25 cellular contexts compared by ENCODE assay signal in genomic region chr6:109782401-109783046, GRCh38.
"Had no signal": no experiment of that assay in that cellular context is flagged by ENCODE, and none has a peak within 500 bp of the region (broad histone marks: within the 10 kb centered on the region; RNA-seq: fewer than 3 reads in every experiment).

No MANE protein-coding gene starts in this region.

- H3K9me3 Mint-ChIP-seq: activated B cell treated with CpG ODN at 0.5 μM for 24 hours; activated T-cell treated with anti-CD3 and anti-CD28 coated beads, Interleukin-2, amount 50 U/mL, for 4 hours; activated T-helper 2 cell treated with anti-CD3 and anti-CD28 coated beads, Interferon-gamma antibody, Interleukin-2, Interleukin-4, amounts not matched to agents 10 μg/mL and 5 μg/mL and 100 μg/mL, durations not matched to agents 14 hours and 24 hours and 36 hours had no signal

- H3K27me3 ChIP-seq: left lung, ovary, upper lobe of left lung had no signal

- H3K4me1 Mint-ChIP-seq: activated CD4-positive, alpha-beta T cell treated with anti-CD3 and anti-CD28 coated beads for 36 hours had no signal

- DNase-seq: activated B cell treated with CpG ODN at 0.5 μM for 24 hours; activated CD4-positive, alpha-beta T cell treated with anti-CD3 and anti-CD28 coated beads, Interleukin-2, amount 50 U/mL, for 48 hours; activated CD8-positive, alpha-beta memory T cell treated with anti-CD3 and anti-CD28 coated beads, Interleukin-2, amount 50 U/mL, for 48 hours; activated naive CD4-positive, alpha-beta T cell; activated naive CD8-positive, alpha-beta T cell treated with anti-CD3 and anti-CD28 coated beads for 36 hours; activated T-cell treated with anti-CD3 and anti-CD28 coated beads, Interleukin-2, amount 50 U/mL, for 4 hours; amygdala; cerebellar nuclear complex; cortex of kidney; foreskin melanocyte; glutamatergic neuron; hippocampal formation; kidney glomerular epithelial cell; left lung; ovary; stimulated activated CD4-positive, alpha-beta T cell treated with anti-CD3 and anti-CD28 coated beads, Interleukin-2, amount 100 ng/mL, for 48 hours; stimulated activated naive CD8-positive, alpha-beta T cell treated with anti-CD3 and anti-CD28 coated beads, Interleukin-15, Interleukin-2, amounts not matched to agents 100 U/mL and 50 U/mL, for 24 hours; T-helper 17 cell; upper lobe of left lung had no signal

- H3K27ac ChIP-seq: epithelial cell of prostate, left lung, ovary, prostate gland, upper lobe of left lung had no signal

- ATAC-seq: activated T-cell treated with anti-CD3 and anti-CD28 coated beads, Interleukin-2, amount 50 U/mL, for 4 hours; left lung; naive thymus-derived CD4-positive, alpha-beta T cell; stimulated activated naive CD8-positive, alpha-beta T cell treated with anti-CD3 and anti-CD28 coated beads, Interleukin-15, Interleukin-2, amounts not matched to agents 100 U/mL and 50 U/mL, for 24 hours; T-helper 17 cell had no signal

- H3K9me3 ChIP-seq: left lung, ovary, prostate gland, upper lobe of left lung had no signal

- H3K27ac Mint-ChIP-seq: activated B cell treated with CpG ODN at 0.5 μM for 24 hours; activated CD4-positive, alpha-beta T cell treated with anti-CD3 and anti-CD28 coated beads for 36 hours; activated naive CD8-positive, alpha-beta T cell treated with anti-CD3 and anti-CD28 coated beads for 36 hours; activated T-helper 2 cell treated with anti-CD3 and anti-CD28 coated beads, Interferon-gamma antibody, Interleukin-2, Interleukin-4, amounts not matched to agents 10 μg/mL and 5 μg/mL and 100 μg/mL, durations not matched to agents 14 hours and 24 hours and 36 hours; T-helper 17 cell had no signal

- H3K4me1 ChIP-seq: left lung, prostate gland, upper lobe of left lung had no signal

- H3K4me3 ChIP-seq: left lung, lung, ovary, prostate gland, upper lobe of left lung had no signal

- H3K27me3 Mint-ChIP-seq: activated B cell treated with CpG ODN at 0.5 μM for 24 hours; activated CD4-positive, alpha-beta T cell treated with anti-CD3 and anti-CD28 coated beads for 36 hours; activated naive CD8-positive, alpha-beta T cell treated with anti-CD3 and anti-CD28 coated beads for 36 hours; naive thymus-derived CD4-positive, alpha-beta T cell; T-helper 17 cell had no signal

- H3K4me3 Mint-ChIP-seq: activated B cell treated with CpG ODN at 0.5 μM for 24 hours; activated CD4-positive, alpha-beta T cell treated with anti-CD3 and anti-CD28 coated beads for 36 hours; activated naive CD8-positive, alpha-beta T cell treated with anti-CD3 and anti-CD28 coated beads for 36 hours; activated T-cell treated with anti-CD3 and anti-CD28 coated beads, Interleukin-2, amount 50 U/mL, for 4 hours; naive thymus-derived CD4-positive, alpha-beta T cell; T-helper 17 cell had no signal

- H3K36me3 ChIP-seq: ovary, prostate gland had no signal
